8 cellular contexts compared by ENCODE assay signal in genomic region chr4:17780461-17781071, GRCh38. TPM values are rescaled to one million over a fixed set of nuclear protein-coding genes. Genes with fewer than 3 reads are reported as not detected.
DNase-seq lines count a peak whose midpoint lies in the region; ATAC-seq and TF ChIP-seq lines count a peak whose summit lies in the region.
"Had no signal": no experiment of that assay in that cellular context is flagged by ENCODE, and none has a peak within 500 bp of the region (broad histone marks: within the 10 kb centered on the region; RNA-seq: fewer than 3 reads in every experiment).

No MANE protein-coding gene starts in this region.

- H3K27me3 ChIP-seq in GM23338 (ENCODE audit: insufficient read depth) (peaks cover 50% of the 10 kb centered on the region), gastrocnemius medialis (peaks cover 0 to 12% (median 6%) of the 10 kb centered on the region in 3 donors)
- H3K27me3 ChIP-seq in CD8-positive, alpha-beta T cell (ENCODE audit: insufficient read depth, low read length), result peaks cover 14% of the 10 kb centered on the region

- POLR2A ChIA-PET in CD8-positive, alpha-beta T cell (lab: Charles Lee), result no interaction called here

- H3K9me2 ChIP-seq in GM23338 (ENCODE audit: insufficient read depth), result no peaks in the 10 kb centered on the region

- peak overlapping the region; percentile 97 for H2AFZ ChIP-seq in GM23338

- no peaks in the 10 kb centered on the region for H3K79me2 ChIP-seq in GM23338 (replicated peaks; ENCODE audit: insufficient read depth)

- H3F3A ChIP-seq in GM23338 (replicated peaks; ENCODE audit: low read depth), result no peaks in the 10 kb centered on the region

- no peaks in the 10 kb centered on the region for H3K9me3 ChIP-seq in gastrocnemius medialis
- H3K9me3 ChIP-seq in CD8-positive, alpha-beta T cell (ENCODE audit: low read length), result no peaks in the 10 kb centered on the region

- H3K4me1 Mint-ChIP-seq in GM23338, result peaks cover 12% of the 10 kb centered on the region; the same call in 2 of the 3 replicates
- peaks cover 18% of the 10 kb centered on the region for H3K4me1 Mint-ChIP-seq in CD8-positive, alpha-beta T cell (ENCODE audit: low read depth)

- CTCF ChIA-PET in CD8-positive, alpha-beta T cell (lab: Charles Lee), result interaction anchor here (0.7 kb wide), 1 partner anchor 1543 kb away, joined by 3 read pairs; no protein-coding TSS in a partner anchor

- ATAC-seq in GM23338 (no peak), gastrocnemius medialis (peak in 1 of 2 donors; percentile 17), HG03196 (IDR thresholded peaks at IDR 0.05; ENCODE audit: unreplicated experiment) (no peak)
- ATAC-seq in CD8-positive, alpha-beta T cell, result no peak

- no peaks in the 10 kb centered on the region for H3K36me3 Mint-ChIP-seq in GM23338 (ENCODE audit: low read depth)
- no peaks in the 10 kb centered on the region for H3K36me3 Mint-ChIP-seq in CD8-positive, alpha-beta T cell

- peaks cover 38% of the 10 kb centered on the region for H3K27me3 Mint-ChIP-seq in GM23338 (ENCODE audit: insufficient read depth, low read depth, poor library complexity)
- peaks cover 36% of the 10 kb centered on the region for H3K27me3 Mint-ChIP-seq in CD8-positive, alpha-beta T cell (ENCODE audit: low read depth)

- H3K4me2 ChIP-seq in GM23338, result peak overlapping the region; percentile 90

- TF ChIP-seq CTCF in GM23338 (conservative IDR thresholded peaks at IDR 0.05; ENCODE audit: low read depth in 2 of 2), result no peak
- TF ChIP-seq CTCF in gastrocnemius medialis (IDR thresholded peaks at IDR 0.05 in 4 of 5, conservative IDR thresholded peaks at IDR 0.05 in 1 of 5), result no peak
- TF ChIP-seq CTCF in CD8-positive, alpha-beta T cell (IDR thresholded peaks at IDR 0.05), result no peak

- H3K27ac ChIP-seq in GM23338 (ENCODE audit: low read depth) (no peak overlapping the region), gastrocnemius medialis (peak overlapping the region in 3 of 4 donors; percentile 38 to 59 (median 51))
- H3K27ac ChIP-seq in CD8-positive, alpha-beta T cell (ENCODE audit: low read depth, low read length), result no peak overlapping the region

- no peaks in the 10 kb centered on the region; the same call in 1 of the 2 replicates for H4K20me1 ChIP-seq in GM23338 (replicated peaks; ENCODE audit: insufficient read depth)

- no peak overlapping the region for H3K27ac Mint-ChIP-seq in GM23338
- H3K27ac Mint-ChIP-seq in CD8-positive, alpha-beta T cell, result no peak overlapping the region

- H3K4me3 ChIP-seq in GM23338, result peak overlapping the region; percentile 66
- H3K4me3 ChIP-seq in gastrocnemius medialis, result peak overlapping the region; percentile 52 to 67 (median 62)
- H3K4me3 ChIP-seq in CD8-positive, alpha-beta T cell (ENCODE audit: low read depth, low read length), result no peak overlapping the region

- peak overlapping the region; percentile 78 for H3K4me3 Mint-ChIP-seq in GM23338
- H3K4me3 Mint-ChIP-seq in CD8-positive, alpha-beta T cell, result no peak overlapping the region

- peaks cover 4% of the 10 kb centered on the region; the same call in 1 of the 3 replicates for H3K9me3 Mint-ChIP-seq in GM23338
- H3K9me3 Mint-ChIP-seq in CD8-positive, alpha-beta T cell, result no peaks in the 10 kb centered on the region

- intact Hi-C loops in gastrocnemius medialis (cut with DNase I; ENCODE audit: low total_unique reads), result no loop called here
- intact Hi-C loops in CD8-positive, alpha-beta T cell (cut with DNase I, micrococcal nuclease), result no loop called here

- in situ Hi-C loops in gastrocnemius medialis (cut with MboI; ENCODE audit: low sequenced_read_pairs in 4 of 4), result no loop called here

- no peaks in the 10 kb centered on the region for H3K36me3 ChIP-seq in GM23338 (ENCODE audit: insufficient read depth)
- H3K36me3 ChIP-seq in gastrocnemius medialis, result no peaks in the 10 kb centered on the region
- H3K36me3 ChIP-seq in CD8-positive, alpha-beta T cell (ENCODE audit: insufficient read depth, low read length), result no peaks in the 10 kb centered on the region

- DNase-seq in GM23338 (ENCODE audit: low spot score), result no peak
- DNase-seq in RPMI7951 (ENCODE audit: low read depth), result peak; percentile 12
- peak; percentile 21 for DNase-seq in globus pallidus (ENCODE audit: low spot score)
- DNase-seq in gastrocnemius medialis, result no peak
- no peak for DNase-seq in OCI-M1 (lab: John Stamatoyannopoulos, UW)
- DNase-seq in CD8-positive, alpha-beta T cell, result no peak

- TF ChIP-seq POLR2A in gastrocnemius medialis (IDR thresholded peaks at IDR 0.05), result no peak

- peaks cover 7% of the 10 kb centered on the region; the same call in 1 of the 2 replicates for H3K4me1 ChIP-seq in GM23338 (ENCODE audit: insufficient read depth)
- H3K4me1 ChIP-seq in gastrocnemius medialis, result peaks cover 12 to 26% of the 10 kb centered on the region in 2 donors
- H3K4me1 ChIP-seq in CD8-positive, alpha-beta T cell (ENCODE audit: insufficient read depth, low read length), result peaks cover 7% of the 10 kb centered on the region

TF ChIP-seq in GM23338, 12 proteins besides CTCF, POLR2A, EP300 and RAD21 (continues in another document):
- TF ChIP-seq ZNF331 (CRISPR knock-in tag; IDR thresholded peaks at IDR 0.05; ENCODE audit: low read depth) (no peak), ZNF114 (CRISPR knock-in tag; IDR thresholded peaks at IDR 0.05) (no peak), CREB1 (CRISPR knock-in tag; IDR thresholded peaks at IDR 0.05; ENCODE audit: low read depth) (no peak), EZH2 (IDR thresholded peaks at IDR 0.05; ENCODE audit: low read depth, unreplicated experiment) (no peak), NANOG (IDR thresholded peaks at IDR 0.05; ENCODE audit: borderline replicate concordance) (no peak), POLR2AphosphoS5 (IDR thresholded peaks at IDR 0.05; ENCODE audit: low read depth) (no peak), EZH2phosphoT487 (IDR thresholded peaks at IDR 0.05; ENCODE audit: unreplicated experiment) (no peak)

RNA-seq across cellular contexts. Expression of gene FAM184B, which starts 0.9 kb away (rescaled TPM):
- 0.31 and 0.49 TPM in 2 replicates for total RNA-seq in GM23338 (2014; rRNA removed; shearing (Covaris generic))
- 0.11 and 0.19 TPM in 2 replicates for polyA plus RNA-seq in GM23338 (2016; fragmentation: Nextera tagmentation; extraction: Ambion mirVana)
- under 0.01 TPM in 2 replicates for total RNA-seq in RPMI7951 (2014; rRNA removed; shearing (Covaris generic))
- under 1 TPM in 3 of 4 donors, not detected in 1; 0.11 to 0.53 (median 0.49) TPM for total RNA-seq in gastrocnemius medialis
- total RNA-seq in CD8-positive, alpha-beta T cell, result not detected
- total RNA-seq: glomerular endothelial cell had no signal

RNA-seq across cellular contexts. Expression of gene DCAF16, which starts 30.0 kb away (rescaled TPM):
- 42.8 and 46.3 TPM in 2 replicates for total RNA-seq in GM23338 (2014; rRNA removed; shearing (Covaris generic))
- 26.5 and 28.7 TPM in 2 replicates for polyA plus RNA-seq in GM23338 (2016; fragmentation: Nextera tagmentation; extraction: Ambion mirVana)
- 21.9 and 23.5 TPM in 2 replicates for total RNA-seq in RPMI7951 (2014; rRNA removed; shearing (Covaris generic))
- total RNA-seq in gastrocnemius medialis, result 10 to 100 TPM in 2 of 4 donors, 1 to 10 TPM in 2; 5.8 to 12.3 (median 8.2) TPM
- total RNA-seq in CD8-positive, alpha-beta T cell, result 10 to 100 TPM; 82.2 to 83.4 TPM

RNA-seq across cellular contexts. Expression of gene NCAPG, which starts 30.2 kb away (rescaled TPM):
- total RNA-seq in GM23338 (2014; rRNA removed; shearing (Covaris generic)), result 40.9 and 45.8 TPM in 2 replicates
- polyA plus RNA-seq in GM23338 (2016; fragmentation: Nextera tagmentation; extraction: Ambion mirVana), result 18.7 and 24.4 TPM in 2 replicates
- 69.1 and 82.1 TPM in 2 replicates for total RNA-seq in RPMI7951 (2014; rRNA removed; shearing (Covaris generic))
- total RNA-seq in gastrocnemius medialis, result under 1 TPM in 3 of 4 donors, not detected in 1; 0.25 to 0.49 (median 0.33) TPM
- 1 to 10 TPM in 1 of 2 experiments, under 1 TPM in 1; 0.52 to 1.3 TPM for total RNA-seq in CD8-positive, alpha-beta T cell

Comparison
In these comparisons a context has a peak if more than half of its experiments do, and no peak if none do; other contexts are left out.
1. DNase-seq: peak in RPMI7951 (single experiment) and globus pallidus (single experiment); none in GM23338 (single experiment), gastrocnemius medialis (0 of 2), OCI-M1 (single experiment) and CD8-positive, alpha-beta T cell (0 of 7).
2. H3K27ac ChIP-seq: peak in gastrocnemius medialis (3 of 4); none in GM23338 (single experiment) and CD8-positive, alpha-beta T cell (single experiment).
3. RNA of gene NCAPG, which starts 30.2 kb away (total RNA-seq): 69.1 to 82.1 TPM in RPMI7951 and 40.9 to 45.8 TPM in GM23338; 0.52 to 1.3 TPM in CD8-positive, alpha-beta T cell and 0.25 to 0.49 TPM in gastrocnemius medialis; every median in the first group is over 10 times any median in the second.